In the genomic region with DNA sequence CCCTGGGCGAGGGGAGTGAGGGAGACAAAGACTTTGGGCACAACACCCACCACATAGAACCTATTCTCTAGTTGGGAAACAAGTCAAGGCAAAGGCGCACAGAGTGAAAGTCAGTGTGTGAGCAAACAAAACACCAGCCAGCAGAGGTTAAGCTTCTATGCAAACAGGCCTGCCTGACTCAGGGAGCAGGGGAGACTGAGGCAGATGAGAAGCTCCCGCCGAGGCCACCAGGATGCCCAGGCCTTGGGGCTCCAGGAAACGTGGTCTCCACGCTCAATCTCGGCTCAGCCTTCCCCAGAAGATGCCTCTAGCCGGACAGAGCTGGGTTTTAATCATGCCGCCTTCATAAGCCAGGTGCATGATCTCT, we compare ENCODE assay signal across 1 cellular context.
TF ChIP-seq lines count a peak whose summit lies in the region.

No MANE protein-coding gene starts in this region.

TF ChIP-seq in SK-N-SH, 30 proteins besides CTCF, POLR2A, EP300 and RAD21 (continued from another document):
- TF ChIP-seq FOSL2 (IDR thresholded peaks at IDR 0.05; ENCODE audit: borderline replicate concordance, low read depth) (no peak), JUND (IDR thresholded peaks at IDR 0.05) (no peak)
- TF ChIP-seq, protein P1, sequence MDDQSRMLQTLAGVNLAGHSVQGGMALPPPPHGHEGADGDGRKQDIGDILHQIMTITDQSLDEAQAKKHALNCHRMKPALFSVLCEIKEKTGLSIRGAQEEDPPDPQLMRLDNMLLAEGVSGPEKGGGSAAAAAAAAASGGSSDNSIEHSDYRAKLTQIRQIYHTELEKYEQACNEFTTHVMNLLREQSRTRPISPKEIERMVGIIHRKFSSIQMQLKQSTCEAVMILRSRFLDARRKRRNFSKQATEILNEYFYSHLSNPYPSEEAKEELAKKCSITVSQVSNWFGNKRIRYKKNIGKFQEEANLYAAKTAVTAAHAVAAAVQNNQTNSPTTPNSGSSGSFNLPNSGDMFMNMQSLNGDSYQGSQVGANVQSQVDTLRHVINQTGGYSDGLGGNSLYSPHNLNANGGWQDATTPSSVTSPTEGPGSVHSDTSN (IDR thresholded peaks at IDR 0.05) = no peak
